ENCODE assay signal across 1 cellular context in genomic region chr14:65241125-65241752, GRCh38.
A peak's percentile ranks its signal among the peaks of the same experiment; 100 is the strongest.
TF ChIP-seq lines count a peak whose summit lies in the region.

No MANE protein-coding gene starts in this region.

TF ChIP-seq in GM12878, 131 proteins besides CTCF, POLR2A, EP300 and RAD21:
- TF ChIP-seq CREM (IDR thresholded peaks at IDR 0.05; ENCODE audit: low read depth), result peak; percentile 13; the same call in 1 of the 2 replicates
- TF ChIP-seq ZNF217 (IDR thresholded peaks at IDR 0.05), result no peak
- no peak for TF ChIP-seq JUND (IDR thresholded peaks at IDR 0.05; ENCODE audit: low read depth, low read length)
- no peak for TF ChIP-seq MYB (IDR thresholded peaks at IDR 0.05; ENCODE audit: borderline replicate concordance, low read depth, low read length)
- TF ChIP-seq ASH2L (IDR thresholded peaks at IDR 0.05; ENCODE audit: borderline replicate concordance, low read depth), result 0 out of 2 replicates have a peak, but pooled peaks have one; percentile 15
- TF ChIP-seq NFIC (IDR thresholded peaks at IDR 0.05; ENCODE audit: low read depth, low read length), result peak; percentile 24; the same call in 1 of the 2 replicates
- no peak for TF ChIP-seq MEF2A (IDR thresholded peaks at IDR 0.05; ENCODE audit: insufficient read depth, low read depth, low read length)
- TF ChIP-seq CBX3 (IDR thresholded peaks at IDR 0.05; ENCODE audit: borderline replicate concordance, low read depth), result no peak
